In genomic region chr14:24171422-24172260, GRCh38 we compare ENCODE assay signal across 8 cellular contexts. TPM values are rescaled to one million over a fixed set of nuclear protein-coding genes. Genes with fewer than 3 reads are reported as not detected.
DNase-seq lines count a peak whose midpoint lies in the region; ATAC-seq and TF ChIP-seq lines count a peak whose summit lies in the region.

TSS of gene REC8 (plus strand) at chr14:24172080. CDS start at chr14:24172553, 473 bp downstream.

- peaks cover 11% of the 10 kb centered on the region for H3K36me3 Mint-ChIP-seq in Caco-2 (ENCODE audit: insufficient read depth, unreplicated experiment)

- H4K5ac ChIP-seq in mesendoderm (ENCODE audit: low read length): no peak within 1 kb of the TSS

- H2BK120ac ChIP-seq in mesendoderm (ENCODE audit: low read depth, low read length): no peak within 1 kb of the TSS

- no peak within 1 kb of the TSS for H4K8ac ChIP-seq in mesendoderm (ENCODE audit: low read depth, low read length)

- intact Hi-C loops in Caco-2 (cut with micrococcal nuclease; ENCODE audit: unreplicated experiment): no loop called here

- no peak within 1 kb of the TSS for H3K4me3 Mint-ChIP-seq in Caco-2 (ENCODE audit: unreplicated experiment)

- peak within 1 kb of the TSS; percentile 49 for H3K27ac ChIP-seq in effector memory CD4-positive, alpha-beta T cell (ENCODE audit: insufficient read depth, low read length, poor library complexity, severe bottlenecking)
- no peak within 1 kb of the TSS for H3K27ac ChIP-seq in mesendoderm (ENCODE audit: low read depth, low read length)

- DNase-seq in DMS153 treated with DMSO at 0.1 percent for 48 hours (lab: John Stamatoyannopoulos, UW; ENCODE audit: unreplicated experiment) (peak; percentile 82), NCI-H187 (lab: John Stamatoyannopoulos, UW) (peak; percentile 96 to 98), mesendoderm (peak; percentile 99), Caco-2 (no peak)
- DNase-seq in activated CD8-positive, alpha-beta memory T cell treated with anti-CD3 and anti-CD28 coated beads for 24 hours: peak; percentile 87
- DNase-seq in effector memory CD4-positive, alpha-beta T cell: peak; percentile 60 to 72 (median 63)
- peak; percentile 41 to 43 for DNase-seq in stimulated activated CD8-positive, alpha-beta memory T cell treated with anti-CD3 and anti-CD28 coated beads, Interleukin-15, amount 100 ng/mL, for 4 hours (ENCODE audit: low read depth in 2 of 2)

- H3K27me3 Mint-ChIP-seq in Caco-2 (ENCODE audit: insufficient read depth, unreplicated experiment): no peaks in the 10 kb centered on the region

- H3K9me3 Mint-ChIP-seq in Caco-2 (ENCODE audit: unreplicated experiment): no peaks in the 10 kb centered on the region

- no peaks in the 10 kb centered on the region for H3K4me1 Mint-ChIP-seq in Caco-2 (ENCODE audit: low read depth, unreplicated experiment)

- CTCF ChIA-PET in Caco-2 (lab: Charles Lee): no interaction called here

- H3K4ac ChIP-seq in mesendoderm (ENCODE audit: low read depth, low read length): no peak within 1 kb of the TSS

- H3K36me3 ChIP-seq in effector memory CD4-positive, alpha-beta T cell (ENCODE audit: control insufficient read depth, insufficient read depth, low read length): peaks cover 11% of the 10 kb centered on the region
- H3K36me3 ChIP-seq in mesendoderm (ENCODE audit: control insufficient read depth, insufficient read depth, low read length): no peaks in the 10 kb centered on the region
- H3K36me3 ChIP-seq in Caco-2 (ENCODE audit: control insufficient read depth, insufficient read depth, low read length): peaks cover 2% of the 10 kb centered on the region

- H3K23ac ChIP-seq in mesendoderm (ENCODE audit: low read length): no peak within 1 kb of the TSS

- H3K56ac ChIP-seq in mesendoderm (ENCODE audit: low read length): peak within 1 kb of the TSS; percentile 85

- peak; percentile 63 for ATAC-seq in GM21717 (IDR thresholded peaks at IDR 0.05; ENCODE audit: unreplicated experiment)

- no peak within 1 kb of the TSS for H2BK5ac ChIP-seq in mesendoderm (ENCODE audit: low read length)

- H3K4me1 ChIP-seq in effector memory CD4-positive, alpha-beta T cell (ENCODE audit: control insufficient read depth, insufficient read depth, low read length, poor library complexity, severe bottlenecking): peaks cover 8% of the 10 kb centered on the region
- H3K4me1 ChIP-seq in mesendoderm (ENCODE audit: control insufficient read depth, low read depth, low read length) (peaks cover 3% of the 10 kb centered on the region), Caco-2 (no peaks in the 10 kb centered on the region)

- peak within 1 kb of the TSS; percentile 92 for H3K4me2 ChIP-seq in mesendoderm (ENCODE audit: low read length)

- H3K79me2 ChIP-seq in mesendoderm (ENCODE audit: control insufficient read depth, insufficient read depth, low read length): no peaks in the 10 kb centered on the region

- H3K79me1 ChIP-seq in mesendoderm (ENCODE audit: low read length): no peaks in the 10 kb centered on the region

- no CpG with 5 or more reads among the region's 63 CpGs for WGBS in mesendoderm (ENCODE audit: extremely low coverage, insufficient coverage, low lambda C conversion rate)

- POLR2A ChIA-PET in Caco-2 (lab: Charles Lee): interaction anchor here (0.7 kb wide), 1 partner anchor 81 kb away, joined by 7 read pairs; no protein-coding TSS in a partner anchor

- H3K4me3 ChIP-seq in effector memory CD4-positive, alpha-beta T cell (ENCODE audit: insufficient read depth, low read depth, low read length, poor library complexity, severe bottlenecking): peak within 1 kb of the TSS; percentile 18
- H3K4me3 ChIP-seq in mesendoderm (ENCODE audit: low read length) (peak within 1 kb of the TSS; percentile 57), Caco-2 (ENCODE audit: low read depth, low read length) (no peak within 1 kb of the TSS)

- H2AK5ac ChIP-seq in mesendoderm (ENCODE audit: low read length): no peak within 1 kb of the TSS

- H3K27me3 ChIP-seq in effector memory CD4-positive, alpha-beta T cell (replicated peaks; ENCODE audit: control insufficient read depth, insufficient read depth, low read length, poor library complexity, severe bottlenecking): no peaks in the 10 kb centered on the region
- H3K27me3 ChIP-seq in mesendoderm (ENCODE audit: insufficient read depth, low read length, poor library complexity) (no peaks in the 10 kb centered on the region), Caco-2 (replicated peaks; ENCODE audit: control insufficient read depth, insufficient read depth, low read length) (no peaks in the 10 kb centered on the region)

- no TSS peak for BruUV-seq in Caco-2 (replicated peaks; lab: Mats Ljungman, UMichigan)

- peak within 1 kb of the TSS; percentile 75 for H3K9ac ChIP-seq in mesendoderm (ENCODE audit: low read length)

- no peak within 1 kb of the TSS for H3K18ac ChIP-seq in mesendoderm (ENCODE audit: low read length)

- H3K27ac Mint-ChIP-seq in Caco-2 (ENCODE audit: unreplicated experiment): no peak within 1 kb of the TSS

- H3K9me3 ChIP-seq in effector memory CD4-positive, alpha-beta T cell (ENCODE audit: control insufficient read depth, low read length): no peaks in the 10 kb centered on the region
- no peaks in the 10 kb centered on the region for H3K9me3 ChIP-seq in Caco-2

- TF ChIP-seq CTCF in Caco-2 (IDR thresholded peaks at IDR 0.05; ENCODE audit: insufficient read depth in 1 of 2, low read depth in 1 of 2, low read length in 1 of 2, severe bottlenecking in 1 of 2, unreplicated experiment in 1 of 2): no peak

- no peak within 1 kb of the TSS for H2BK15ac ChIP-seq in mesendoderm (replicated peaks; ENCODE audit: low read depth)

RNA-seq across cellular contexts. Expression of gene REC8, which starts in this region (rescaled TPM):
- polyA plus RNA-seq in mesendoderm (2013, experiment 1 of 2): 16.9 TPM
- 15.6 TPM for polyA plus RNA-seq in mesendoderm (2013, experiment 2 of 2)
- total RNA-seq in Caco-2 (2022): 8.4 and 10.6 TPM in 2 replicates

Comparison
In these comparisons a context has a peak if more than half of its experiments do, and no peak if none do; other contexts are left out.
1. DNase-seq: peak in DMS153 treated with DMSO at 0.1 percent for 48 hours (single experiment), NCI-H187 (2 of 2), activated CD8-positive, alpha-beta memory T cell treated with anti-CD3 and anti-CD28 coated beads for 24 hours (single experiment), effector memory CD4-positive, alpha-beta T cell (3 of 3), mesendoderm (single experiment) and stimulated activated CD8-positive, alpha-beta memory T cell treated with anti-CD3 and anti-CD28 coated beads, Interleukin-15, amount 100 ng/mL, for 4 hours (2 of 2); none in Caco-2 (0 of 2).